In the genomic region with DNA sequence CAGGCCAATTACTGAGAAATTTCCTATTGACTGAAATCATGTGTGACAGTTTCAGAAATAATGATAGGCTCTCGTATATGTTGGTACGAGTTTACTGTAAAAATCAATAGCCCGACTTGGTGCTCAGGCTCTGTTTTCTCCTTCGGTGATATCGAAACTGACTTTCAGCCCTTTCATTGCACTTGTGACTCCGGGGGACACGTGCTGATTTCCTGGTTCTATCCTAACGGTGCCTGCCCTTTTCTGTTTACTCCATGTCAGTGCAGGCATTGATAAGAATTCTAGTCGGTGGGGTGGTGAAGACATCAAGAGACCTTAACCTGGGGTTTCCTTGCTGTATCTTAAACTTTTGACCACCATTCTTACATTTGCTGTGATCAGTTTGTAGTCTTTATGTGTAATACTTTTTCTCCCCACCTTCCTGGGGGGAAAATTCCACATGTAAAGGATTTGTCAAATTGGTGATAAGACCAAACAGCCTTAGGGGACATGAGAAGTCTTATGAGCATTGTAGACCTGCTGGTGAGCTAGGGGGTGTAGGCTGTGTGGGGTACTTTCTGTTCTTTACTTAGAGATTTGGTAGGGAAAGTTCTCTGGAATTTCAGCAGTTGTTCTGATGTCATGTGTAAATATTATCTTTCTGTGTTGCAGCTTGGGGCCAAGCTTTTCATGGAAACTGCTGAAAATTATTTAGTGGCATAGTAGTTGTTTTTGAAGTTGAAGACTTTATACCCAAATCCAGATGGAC, we compare ENCODE assay signal across 9 cellular contexts. TPM values are rescaled to one million over a fixed set of nuclear protein-coding genes. Genes with fewer than 3 reads are reported as not detected.
A peak's percentile ranks its signal among the peaks of the same experiment; 100 is the strongest.
DNase-seq lines count a peak whose midpoint lies in the region; ATAC-seq and TF ChIP-seq lines count a peak whose summit lies in the region.
"Had no signal": no experiment of that assay in that cellular context is flagged by ENCODE, and none has a peak within 500 bp of the region (broad histone marks: within the 10 kb centered on the region; RNA-seq: fewer than 3 reads in every experiment).

No MANE protein-coding gene starts in this region.

- H3K27me3 ChIP-seq in DND-41 (ENCODE audit: insufficient read depth, low read length, poor library complexity) (no peaks in the 10 kb centered on the region), SU-DHL-6 (ENCODE audit: low read length) (no peaks in the 10 kb centered on the region), esophagus (ENCODE audit: control insufficient read depth in 1 of 2, insufficient read depth in 2 of 2, low read length in 2 of 2) (no peaks in the 10 kb centered on the region), osteoblast (ENCODE audit: insufficient read depth, low read length) (no peaks in the 10 kb centered on the region)

- H3K9me3 ChIP-seq in DND-41 (ENCODE audit: insufficient read depth, low read length, severe bottlenecking) (no peaks in the 10 kb centered on the region), SU-DHL-6 (ENCODE audit: insufficient read depth, low read length) (no peaks in the 10 kb centered on the region), esophagus (ENCODE audit: control insufficient read depth in 2 of 2, insufficient read depth in 1 of 2, low read depth in 1 of 2, low read length in 1 of 2) (no peaks in the 10 kb centered on the region), osteoblast (ENCODE audit: low read depth, low read length) (no peaks in the 10 kb centered on the region)

- H3K4me2 ChIP-seq in DND-41 (ENCODE audit: insufficient read depth, low read length) (peak overlapping the region; percentile 71), SU-DHL-6 (ENCODE audit: low read depth, low read length, poor library complexity, severe bottlenecking) (peak overlapping the region; percentile 56), osteoblast (ENCODE audit: insufficient read depth, low read length) (peak overlapping the region; percentile 3)

- WGBS in esophagus, 2 donors: 39 to 72% methylated on average over 9 of the region's 9 CpGs

- H3K36me3 ChIP-seq in DND-41 (ENCODE audit: insufficient read depth, low read length) (peaks cover 58% of the 10 kb centered on the region), SU-DHL-6 (ENCODE audit: low read length) (peaks cover 22% of the 10 kb centered on the region), esophagus (ENCODE audit: control insufficient read depth in 2 of 2, insufficient read depth in 2 of 2, low read length in 1 of 2) (no peaks in the 10 kb centered on the region), osteoblast (ENCODE audit: insufficient read depth, low read length) (no peaks in the 10 kb centered on the region)

- ATAC-seq in DND-41 (ENCODE audit: insufficient read depth, low read depth): peak; percentile 18; the same call in 2 of the 3 replicates
- no peak for ATAC-seq in GM21390 (IDR thresholded peaks at IDR 0.05; ENCODE audit: unreplicated experiment)

- H3K9ac ChIP-seq in DND-41 (ENCODE audit: low read depth, low read length) (peak overlapping the region; percentile 62), SU-DHL-6 (ENCODE audit: low read length) (no peak overlapping the region)

- H3K4me3 ChIP-seq in DND-41 (ENCODE audit: low read depth in 1 of 2, low read length in 2 of 2) (peak overlapping the region in 1 of 2 experiments; percentile 53; a peak in 2 of 4 replicates), SU-DHL-6 (ENCODE audit: insufficient read depth, low read length, poor library complexity, severe bottlenecking) (no peak overlapping the region), esophagus (ENCODE audit: low read depth in 1 of 2, low read length in 2 of 2) (no peak overlapping the region), osteoblast (ENCODE audit: insufficient read depth, low read length) (no peak overlapping the region)

- H2AFZ ChIP-seq in DND-41 (ENCODE audit: low read depth, low read length): no peak overlapping the region; the same call in 1 of the 2 replicates
- H2AFZ ChIP-seq in SU-DHL-6 (ENCODE audit: low read depth, low read length, severe bottlenecking): no peak overlapping the region
- no peak overlapping the region for H2AFZ ChIP-seq in osteoblast (ENCODE audit: low read length)

- no peak for TF ChIP-seq CTCF in DND-41 (IDR thresholded peaks at IDR 0.05; ENCODE audit: borderline replicate concordance, extremely low read depth, low read length, poor library complexity, severe bottlenecking)
- TF ChIP-seq CTCF in SU-DHL-6 (IDR thresholded peaks at IDR 0.05; ENCODE audit: insufficient read depth, low read length, poor library complexity, severe bottlenecking): no peak
- TF ChIP-seq CTCF in osteoblast (IDR thresholded peaks at IDR 0.05; ENCODE audit: extremely low read depth, low read depth, low read length): no peak

- peak overlapping the region; percentile 92 for H3K27ac ChIP-seq in DND-41 (ENCODE audit: low read length)
- H3K27ac ChIP-seq in SU-DHL-6 (ENCODE audit: low read depth, low read length): peak overlapping the region; percentile 30; the same call in 1 of the 2 replicates
- peak overlapping the region; percentile 15 to 27 for H3K27ac ChIP-seq in esophagus (ENCODE audit: low read depth in 2 of 2, low read length in 1 of 2)
- no peak overlapping the region for H3K27ac ChIP-seq in osteoblast (ENCODE audit: low read depth, low read length)

- H3K4me1 ChIP-seq in DND-41 (ENCODE audit: insufficient read depth, low read length): peaks cover 100% of the 10 kb centered on the region
- H3K4me1 ChIP-seq in esophagus (ENCODE audit: control insufficient read depth in 2 of 2, insufficient read depth in 2 of 2, low read length in 1 of 2): peaks cover 0 to 2% of the 10 kb centered on the region in 2 donors
- peaks cover 24% of the 10 kb centered on the region for H3K4me1 ChIP-seq in osteoblast (ENCODE audit: insufficient read depth, low read length)

- DNase-seq in DND-41 (peak; percentile 72), osteoblast (ENCODE audit: insufficient read length, low spot score, missing footprints) (no peak), globus pallidus (ENCODE audit: low spot score) (no peak), NCI-H82 (lab: John Stamatoyannopoulos, UW) (no peak)
- no peak for DNase-seq in effector CD4-positive, alpha-beta T cell
- DNase-seq: DMS53 had no signal

- H3F3A ChIP-seq in SU-DHL-6 (ENCODE audit: insufficient read depth): peaks cover 60% of the 10 kb centered on the region

- H4K20me1 ChIP-seq in DND-41 (ENCODE audit: insufficient read depth, low read length) (peaks cover 17% of the 10 kb centered on the region; the same call in 1 of the 2 replicates), SU-DHL-6 (ENCODE audit: low read depth, low read length) (peaks cover 41% of the 10 kb centered on the region), osteoblast (ENCODE audit: insufficient read depth, low read length) (no peaks in the 10 kb centered on the region)

- H3K79me2 ChIP-seq in DND-41 (ENCODE audit: insufficient read depth, low read length) (peaks cover 97% of the 10 kb centered on the region), SU-DHL-6 (ENCODE audit: insufficient read depth, low read length) (peaks cover 100% of the 10 kb centered on the region), osteoblast (ENCODE audit: insufficient read depth, low read length) (peaks cover 2% of the 10 kb centered on the region)

- H3K9me2 ChIP-seq in SU-DHL-6 (replicated peaks; ENCODE audit: insufficient read depth, low read length): no peaks in the 10 kb centered on the region

RNA-seq across cellular contexts. Expression of a gene that starts 52.7 kb away (rescaled TPM):
- 1 to 10 TPM; 3.4 to 4.0 TPM for polyA plus RNA-seq in esophagus
- 8.3 and 9.0 TPM in 2 replicates for total RNA-seq in osteoblast

Comparison
In these comparisons a context has a peak if more than half of its experiments do, and no peak if none do; other contexts are left out.
1. H3K4me2 ChIP-seq: peak in every context shown above with its lines; median percentile 71 in DND-41; 56 in SU-DHL-6; 3 in osteoblast.